In the genomic region with DNA sequence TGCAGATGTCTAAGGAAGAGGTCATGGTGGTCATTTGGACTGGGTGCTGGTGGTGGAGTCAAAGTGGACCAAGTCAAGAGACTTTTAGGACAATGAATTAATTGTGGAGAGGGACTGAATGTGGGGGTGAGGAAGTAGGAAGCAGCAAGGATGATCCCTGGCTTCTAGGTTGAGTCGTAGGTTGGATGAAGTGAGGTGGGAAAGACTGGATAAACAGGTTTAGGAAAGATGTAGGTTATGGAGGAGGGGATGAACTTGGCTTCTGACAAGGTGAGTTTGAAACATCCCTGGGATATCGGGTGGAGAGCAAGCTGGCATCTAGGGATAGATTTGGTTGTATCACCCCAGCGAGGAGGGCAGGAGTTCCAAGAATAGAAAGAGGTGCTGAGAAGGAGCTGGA, we compare ENCODE assay signal across 21 cellular contexts.
"Had no signal": no experiment of that assay in that cellular context is flagged by ENCODE, and none has a peak within 500 bp of the region (broad histone marks: within the 10 kb centered on the region; RNA-seq: fewer than 3 reads in every experiment).

No MANE protein-coding gene starts in this region.

- DNase-seq: activated CD4-positive, alpha-beta T cell treated with anti-CD3 and anti-CD28 coated beads for 1 hour; activated CD4-positive, alpha-beta T cell treated with anti-CD3 and anti-CD28 coated beads, Interleukin-2, amount 50 U/mL, for 4 hours; activated T-cell treated with anti-CD3 and anti-CD28 coated beads for 4 hours; effector CD4-positive, alpha-beta T cell; foreskin melanocyte; immature natural killer cell; kidney glomerular epithelial cell; left lung; naive thymus-derived CD4-positive, alpha-beta T cell; posterior cingulate gyrus; stimulated activated CD4-positive, alpha-beta T cell treated with anti-CD3 and anti-CD28 coated beads, Interleukin-15, amount 100 ng/mL, for 24 hours; stimulated activated naive CD4-positive, alpha-beta T cell; T-helper 9 cell; upper lobe of left lung had no signal

- H3K4me2 ChIP-seq: neural progenitor cell, smooth muscle cell had no signal

- H3K4me1 ChIP-seq: left lung, upper lobe of left lung had no signal

- H3K27ac ChIP-seq: left lung, neural progenitor cell, thoracic aorta, upper lobe of left lung had no signal

- H3K27me3 Mint-ChIP-seq: activated T-helper 17 cell treated with anti-CD3 and anti-CD28 coated beads, Interleukin-2, amount 50 U/mL, for 72 hours; brain; naive thymus-derived CD4-positive, alpha-beta T cell had no signal

- H3K4me3 Mint-ChIP-seq: activated T-helper 17 cell treated with anti-CD3 and anti-CD28 coated beads, Interleukin-2, amount 50 U/mL, for 72 hours; brain; dendritic cell treated with granulocyte-macrophage colony-stimulating factor and Interleukin-4, amounts not matched to agents 40 ng/mL and 50 ng/mL, for 4 days; immature natural killer cell; naive thymus-derived CD4-positive, alpha-beta T cell; neural progenitor cell had no signal

- H3K27ac Mint-ChIP-seq: activated naive CD4-positive, alpha-beta T cell treated with anti-CD3 and anti-CD28 coated beads, Interleukin-2, amount 50 U/mL, for 72 hours; activated T-helper 17 cell treated with anti-CD3 and anti-CD28 coated beads, Interleukin-2, amount 50 U/mL, for 72 hours; brain; dendritic cell treated with granulocyte-macrophage colony-stimulating factor and Interleukin-4, amounts not matched to agents 40 ng/mL and 50 ng/mL, for 4 days; immature natural killer cell; neural progenitor cell had no signal

- H2AFZ ChIP-seq: neural progenitor cell had no signal

- H3K9me3 ChIP-seq: left lung, thoracic aorta, upper lobe of left lung had no signal

- H3K9me3 Mint-ChIP-seq: activated naive CD4-positive, alpha-beta T cell treated with anti-CD3 and anti-CD28 coated beads, Interleukin-2, amount 50 U/mL, for 72 hours; activated T-helper 17 cell treated with anti-CD3 and anti-CD28 coated beads, Interleukin-2, amount 50 U/mL, for 72 hours; brain; dendritic cell treated with granulocyte-macrophage colony-stimulating factor and Interleukin-4, amounts not matched to agents 40 ng/mL and 50 ng/mL, for 4 days; immature natural killer cell; naive thymus-derived CD4-positive, alpha-beta T cell; neural progenitor cell had no signal

- H3K4me1 Mint-ChIP-seq: activated T-helper 17 cell treated with anti-CD3 and anti-CD28 coated beads, Interleukin-2, amount 50 U/mL, for 72 hours; brain; immature natural killer cell had no signal

- H3K27me3 ChIP-seq: left lung, neural progenitor cell, upper lobe of left lung had no signal

- H3K36me3 Mint-ChIP-seq: activated naive CD4-positive, alpha-beta T cell treated with anti-CD3 and anti-CD28 coated beads, Interleukin-2, amount 50 U/mL, for 72 hours had no signal

- H3K9ac ChIP-seq: neural progenitor cell had no signal
